ENCODE assay signal across 19 cellular contexts in the genomic region with DNA sequence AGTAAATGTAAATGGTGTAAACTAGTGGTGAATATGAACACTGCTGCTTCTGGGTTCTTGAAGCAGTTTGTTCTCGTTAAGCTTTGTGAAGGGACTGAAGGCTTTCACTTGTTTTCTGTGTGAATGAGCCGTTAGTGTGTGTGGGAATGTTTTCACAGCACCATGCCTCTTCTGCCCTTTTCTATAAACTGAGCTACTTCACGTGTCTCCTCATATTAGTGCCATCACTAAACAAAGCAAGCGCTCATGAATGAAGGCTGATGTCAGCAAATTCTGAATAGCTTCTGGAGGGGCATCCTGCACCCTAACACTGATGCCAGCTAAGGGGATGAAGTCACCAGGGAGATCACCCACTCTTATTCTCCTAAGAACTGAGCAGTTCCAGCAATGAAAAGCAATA.
DNase-seq lines count a peak whose midpoint lies in the region; ATAC-seq, FAIRE-seq and TF ChIP-seq lines count a peak whose summit lies in the region.
"Had no signal": no experiment of that assay in that cellular context is flagged by ENCODE, and none has a peak within 500 bp of the region (broad histone marks: within the 10 kb centered on the region; RNA-seq: fewer than 3 reads in every experiment).

No MANE protein-coding gene starts in this region.

- H3K9ac ChIP-seq in HepG2 (ENCODE audit: insufficient read depth, low read depth, low read length) (no peak overlapping the region), endodermal cell (ENCODE audit: extremely low read depth, low read length, poor library complexity, severe bottlenecking) (no peak overlapping the region), neural progenitor cell (no peak overlapping the region), colonic mucosa (ENCODE audit: low read depth in 2 of 2, low read length in 2 of 2) (no peak overlapping the region)
- H3K9ac ChIP-seq: GM23248 had no signal

- in situ Hi-C loops in HepG2 (cut with HindIII; ENCODE audit: extremely low pct_ligation_motif_present, low pct_unique_long_range_greater_than_20kb): no loop called here

- TF ChIP-seq RAD21 in HepG2 (CRISPR knock-in tag; IDR thresholded peaks at IDR 0.05): no peak

- H3K9me3 Mint-ChIP-seq in endodermal cell (peaks cover 2% of the 10 kb centered on the region), neural progenitor cell (peaks cover 2% of the 10 kb centered on the region)

- H3K27me3 Mint-ChIP-seq in endodermal cell (ENCODE audit: insufficient read depth) (no peaks in the 10 kb centered on the region), neural progenitor cell (ENCODE audit: insufficient read depth, low read depth) (no peaks in the 10 kb centered on the region)

- 20% methylated on average over 4 of the region's 4 CpGs for WGBS in HepG2 (ENCODE audit: low lambda C conversion rate)
- 76% methylated on average over 4 of the region's 4 CpGs for WGBS in right lobe of liver (ENCODE audit: insufficient coverage, low coverage, low lambda C conversion rate, missing lambda C conversion rate)
- WGBS in endodermal cell (ENCODE audit: insufficient coverage in 1 of 2, insufficient read length in 1 of 2), 2 experiments: 67 to 88% methylated on average over 1 to 4 of the region's 4 CpGs

- TF ChIP-seq EP300 in HepG2 (IDR thresholded peaks at IDR 0.05; ENCODE audit: low read depth in 2 of 2, low read length in 2 of 2) (no peak), HepG2 (CRISPR knock-in tag; IDR thresholded peaks at IDR 0.05; ENCODE audit: borderline replicate concordance) (no peak)

- no peak for FAIRE-seq in HepG2 (lab: Jason Lieb, UNC)
- FAIRE-seq: GM12891, GM18507 had no signal

- no peak overlapping the region for H3K27ac Mint-ChIP-seq in endodermal cell
- H3K27ac Mint-ChIP-seq in neural progenitor cell: peak overlapping the region; percentile 77

- no peaks in the 10 kb centered on the region for H3K4me1 ChIP-seq in HepG2 (ENCODE audit: insufficient read depth, low read length)
- no peaks in the 10 kb centered on the region for H3K4me1 ChIP-seq in right lobe of liver
- H3K4me1 ChIP-seq in endodermal cell (ENCODE audit: control insufficient read depth, insufficient read depth, low read length): no peaks in the 10 kb centered on the region
- H3K4me1 ChIP-seq in neural progenitor cell: peaks cover 5% of the 10 kb centered on the region
- H3K4me1 ChIP-seq in colonic mucosa: no peaks in the 10 kb centered on the region

- H3F3A ChIP-seq in neural progenitor cell (ENCODE audit: low read depth): no peaks in the 10 kb centered on the region

- H3K79me2 ChIP-seq in HepG2 (ENCODE audit: insufficient read depth, low read length) (no peaks in the 10 kb centered on the region), neural progenitor cell (ENCODE audit: low read depth) (no peaks in the 10 kb centered on the region)

- no peak overlapping the region for H3K27ac ChIP-seq in HepG2 (ENCODE audit: extremely low read length, insufficient read depth, low read length)
- H3K27ac ChIP-seq in right lobe of liver: no peak overlapping the region
- H3K27ac ChIP-seq in endodermal cell (ENCODE audit: low read depth, low read length): no peak overlapping the region
- H3K27ac ChIP-seq in neural progenitor cell: no peak overlapping the region
- no peak overlapping the region for H3K27ac ChIP-seq in colonic mucosa
- H3K27ac ChIP-seq: GM23248 had no signal

- H3K36me3 Mint-ChIP-seq in endodermal cell (ENCODE audit: low read depth) (no peaks in the 10 kb centered on the region), neural progenitor cell (peaks cover 1% of the 10 kb centered on the region)

- H3K4me1 Mint-ChIP-seq in endodermal cell (peaks cover 1% of the 10 kb centered on the region), neural progenitor cell (peaks cover 15% of the 10 kb centered on the region)

- H3K4me3 Mint-ChIP-seq in endodermal cell: no peak overlapping the region
- H3K4me3 Mint-ChIP-seq in neural progenitor cell: no peak overlapping the region

- H3K9me3 ChIP-seq in HepG2 (ENCODE audit: low read length) (peaks cover 93% of the 10 kb centered on the region), right lobe of liver (no peaks in the 10 kb centered on the region), endodermal cell (ENCODE audit: control insufficient read depth, low read length) (no peaks in the 10 kb centered on the region), neural progenitor cell (ENCODE audit: low read depth) (peaks cover 4% of the 10 kb centered on the region), colonic mucosa (no peaks in the 10 kb centered on the region)

- H4K20me1 ChIP-seq in HepG2 (ENCODE audit: insufficient read depth, low read length) (no peaks in the 10 kb centered on the region), neural progenitor cell (ENCODE audit: low read depth) (no peaks in the 10 kb centered on the region)

- no peak for TF ChIP-seq POLR2A in HepG2 (IDR thresholded peaks at IDR 0.05; ENCODE audit: insufficient read depth in 1 of 2, low read depth in 2 of 2, low read length in 2 of 2)
- TF ChIP-seq POLR2A in right lobe of liver (IDR thresholded peaks at IDR 0.05): no peak

- ATAC-seq in HepG2 (no peak), right lobe of liver (no peak), HG03159 (IDR thresholded peaks at IDR 0.05; ENCODE audit: unreplicated experiment) (no peak), Right ventricle myocardium inferior (no peak)
- ATAC-seq: HCT116, PC-3 had no signal

- POLR2A ChIA-PET in HepG2 (lab: Yijun Ruan, JAX): no interaction called here

- intact Hi-C loops in HepG2 (cut with micrococcal nuclease; ENCODE audit: unreplicated experiment) (no loop called here), right lobe of liver (cut with DNase I) (no loop called here), colonic mucosa (cut with DNase I) (no loop called here), Right ventricle myocardium inferior (cut with DNase I) (loop anchor here (5.0 to 10.0 kb wide), 2 partner anchors 203 to 220 kb away; no protein-coding TSS in a partner anchor)

- no TSS peak for BruUV-seq in HepG2 (replicated peaks; lab: Mats Ljungman, UMichigan)

- no peak for DNase-seq in HepG2 (ENCODE audit: low spot score)
- no peak for DNase-seq in right lobe of liver
- DNase-seq in endodermal cell: peak; percentile 50
- peak; percentile 14 for DNase-seq in neural progenitor cell (ENCODE audit: low spot score)
- no peak for DNase-seq in T-helper 2 cell
- no peak for DNase-seq in colonic mucosa
- no peak for DNase-seq in Right ventricle myocardium inferior (ENCODE audit: missing footprints)
- DNase-seq: DMS 273 treated with DMSO at 0.1 percent for 48 hours, GF-D8, GM23248, KBM-7, NCI-H1417 treated with DMSO at 0.1 percent for 48 hours, NCI-H1930, NCI-H748 treated with DMSO at 0.1 percent for 48 hours, PC-3 had no signal

- H3K4me2 ChIP-seq in HepG2 (ENCODE audit: low read depth, low read length) (no peak overlapping the region), neural progenitor cell (peak overlapping the region; percentile 6)

- H2AFZ ChIP-seq in HepG2 (ENCODE audit: low read length) (no peak overlapping the region), neural progenitor cell (replicated peaks) (peak overlapping the region; percentile 64)
- H2AFZ ChIP-seq: GM23248 had no signal

- no peak for TF ChIP-seq CTCF in HepG2 (CRISPR knock-in tag; IDR thresholded peaks at IDR 0.05)
- TF ChIP-seq CTCF in right lobe of liver (IDR thresholded peaks at IDR 0.05): no peak
- TF ChIP-seq CTCF in endodermal cell (conservative IDR thresholded peaks at IDR 0.05): peak; percentile 28
- no peak for TF ChIP-seq CTCF in neural progenitor cell (IDR thresholded peaks at IDR 0.05)
- no peak for TF ChIP-seq CTCF in colonic mucosa (IDR thresholded peaks at IDR 0.05)

- H3K36me3 ChIP-seq in HepG2 (replicated peaks in 1 of 2; ENCODE audit: control insufficient read depth in 1 of 2, insufficient read depth in 2 of 2, low read length in 2 of 2) (no peaks in the 10 kb centered on the region), right lobe of liver (no peaks in the 10 kb centered on the region), endodermal cell (ENCODE audit: control insufficient read depth, insufficient read depth, low read length) (no peaks in the 10 kb centered on the region), neural progenitor cell (no peaks in the 10 kb centered on the region), colonic mucosa (no peaks in the 10 kb centered on the region)

- H3K27me3 ChIP-seq in HepG2 (ENCODE audit: control insufficient read depth in 1 of 2, insufficient read depth in 2 of 2, low read length in 2 of 2) (no peaks in the 10 kb centered on the region), right lobe of liver (no peaks in the 10 kb centered on the region), endodermal cell (ENCODE audit: control insufficient read depth, insufficient read depth, low read length, poor library complexity, severe bottlenecking) (no peaks in the 10 kb centered on the region), neural progenitor cell (no peaks in the 10 kb centered on the region), colonic mucosa (no peaks in the 10 kb centered on the region)

- H3K4me3 ChIP-seq in HepG2 (replicated peaks in 1 of 3; ENCODE audit: insufficient read depth in 1 of 3, low read depth in 2 of 3, low read length in 3 of 3) (no peak overlapping the region), right lobe of liver (no peak overlapping the region), endodermal cell (ENCODE audit: low read length) (no peak overlapping the region), neural progenitor cell (no peak overlapping the region), colonic mucosa (no peak overlapping the region)
- H3K4me3 ChIP-seq: GM23248 had no signal

- CTCF ChIA-PET in HepG2 (lab: Yijun Ruan, JAX; ENCODE audit: low intra/inter-chr PET ratio, low total read pairs): no interaction called here

TF ChIP-seq in HepG2, 621 proteins besides CTCF, POLR2A, EP300 and RAD21 (continues in another document):
- TF ChIP-seq, protein P1, sequence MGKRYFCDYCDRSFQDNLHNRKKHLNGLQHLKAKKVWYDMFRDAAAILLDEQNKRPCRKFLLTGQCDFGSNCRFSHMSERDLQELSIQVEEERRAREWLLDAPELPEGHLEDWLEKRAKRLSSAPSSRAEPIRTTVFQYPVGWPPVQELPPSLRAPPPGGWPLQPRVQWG (CRISPR knock-in tag; IDR thresholded peaks at IDR 0.05; ENCODE audit: borderline replicate concordance, low read depth): no peak
- TF ChIP-seq MAFK (conservative IDR thresholded peaks at IDR 0.05 in 1 of 2, IDR thresholded peaks at IDR 0.05 in 1 of 2; ENCODE audit: low read length in 2 of 2) (peak; percentile 53 to 81), ERF (CRISPR knock-in tag; IDR thresholded peaks at IDR 0.05) (no peak), TBX3 (IDR thresholded peaks at IDR 0.05; ENCODE audit: borderline replicate concordance) (no peak), FOXK1 (CRISPR knock-in tag; IDR thresholded peaks at IDR 0.05; ENCODE audit: borderline replicate concordance, low read depth) (no peak), MED13 (CRISPR knock-in tag; IDR thresholded peaks at IDR 0.05) (no peak), SALL2 (CRISPR knock-in tag; IDR thresholded peaks at IDR 0.05) (no peak), CBFB (CRISPR knock-in tag; IDR thresholded peaks at IDR 0.05) (no peak), MAFF (IDR thresholded peaks at IDR 0.05; ENCODE audit: low read depth, low read length) (peak; percentile 47; the same call in 1 of the 2 replicates)

Comparison
In these comparisons a context has a peak if more than half of its experiments do, and no peak if none do; other contexts are left out.
1. DNase-seq: peak in endodermal cell (single experiment) and neural progenitor cell (single experiment); none in HepG2 (single experiment), right lobe of liver (0 of 3), T-helper 2 cell (0 of 5), colonic mucosa (single experiment) and Right ventricle myocardium inferior (single experiment).